Comparison of ENCODE assay signal across 8 cellular contexts in genomic region chr20:49187330-49188100, GRCh38. TPM values are rescaled to one million over a fixed set of nuclear protein-coding genes. Genes with fewer than 3 reads are reported as not detected.
DNase-seq lines count a peak whose midpoint lies in the region; ATAC-seq and TF ChIP-seq lines count a peak whose summit lies in the region.

No MANE protein-coding gene starts in this region.

- H3K4me3 Mint-ChIP-seq in Caco-2 (ENCODE audit: unreplicated experiment), result peak overlapping the region; percentile 81
- peak overlapping the region; percentile 89 for H3K4me3 Mint-ChIP-seq in activated T-helper 1 cell treated with anti-CD3 and anti-CD28 coated beads, Interleukin-12 subunit alpha, Interleukin-12 subunit beta, Interleukin-2, Interleukin-4 antibody, amounts not matched to agents 30 ng/mL and 10 ng/mL and 1 ng/mL, durations not matched to agents 14 hours and 24 hours and 36 hours

- no peak for TF ChIP-seq EP300 in gastroesophageal sphincter (IDR thresholded peaks at IDR 0.05)

- intact Hi-C loops in Caco-2 (cut with micrococcal nuclease; ENCODE audit: unreplicated experiment), result loop anchor here (1.0 to 10.0 kb wide), 3 partner anchors 30 to 913 kb away; no protein-coding TSS in a partner anchor
- intact Hi-C loops in activated T-helper 1 cell treated with anti-CD3 and anti-CD28 coated beads, Interleukin-12 subunit alpha, Interleukin-12 subunit beta, Interleukin-2, Interleukin-4 antibody, amounts not matched to agents 30 ng/mL and 10 ng/mL and 1 ng/mL, durations not matched to agents 14 hours and 24 hours and 36 hours (cut with micrococcal nuclease), result loop anchor here (1.0 to 10.0 kb wide), 9 partner anchors 21 to 925 kb away; partner anchors contain the start of genes ARFGEF2, CSE1L, DDX27 and SLC9A8

- no peaks in the 10 kb centered on the region for H3K27me3 ChIP-seq in Caco-2 (replicated peaks; ENCODE audit: control insufficient read depth, insufficient read depth, low read length)
- no peaks in the 10 kb centered on the region for H3K27me3 ChIP-seq in MM.1S (replicated peaks; ENCODE audit: insufficient read depth, low read length)
- no peaks in the 10 kb centered on the region for H3K27me3 ChIP-seq in gastroesophageal sphincter
- no peaks in the 10 kb centered on the region for H3K27me3 ChIP-seq in rectal smooth muscle tissue (ENCODE audit: control insufficient read depth, insufficient read depth, low read length)

- CTCF ChIA-PET in Caco-2 (lab: Charles Lee), result interaction anchor here (0.6 to 1.6 kb wide), 5 partner anchors 8 to 565 kb away, joined by 3 to 12 read pairs (median 3); no protein-coding TSS in a partner anchor

- TF ChIP-seq CTCF in Caco-2 (IDR thresholded peaks at IDR 0.05; ENCODE audit: insufficient read depth in 1 of 2, low read depth in 1 of 2, low read length in 1 of 2, severe bottlenecking in 1 of 2, unreplicated experiment in 1 of 2) (no peak), MM.1S (IDR thresholded peaks at IDR 0.05; ENCODE audit: low read length) (no peak), gastroesophageal sphincter (IDR thresholded peaks at IDR 0.05) (peak in 1 of 4 experiments; percentile 5)

- WGBS in gastroesophageal sphincter (ENCODE audit: low coverage in 1 of 2), 2 donors, result 0% methylated on average over 7 of the region's 58 CpGs; no CpG with 5 or more reads in 1 of the 2 donors

- H3K4me3 ChIP-seq in Caco-2 (ENCODE audit: low read depth, low read length) (peak overlapping the region; percentile 77), MM.1S (ENCODE audit: low read length) (peak overlapping the region; percentile 90), gastroesophageal sphincter (peak overlapping the region; percentile 75 to 86), rectal smooth muscle tissue (ENCODE audit: low read length) (peak overlapping the region; percentile 78)

- H3K36me3 ChIP-seq in Caco-2 (ENCODE audit: control insufficient read depth, insufficient read depth, low read length), result no peaks in the 10 kb centered on the region
- H3K36me3 ChIP-seq in MM.1S (replicated peaks; ENCODE audit: insufficient read depth, low read length), result no peaks in the 10 kb centered on the region
- H3K36me3 ChIP-seq in gastroesophageal sphincter, result no peaks in the 10 kb centered on the region
- no peaks in the 10 kb centered on the region for H3K36me3 ChIP-seq in rectal smooth muscle tissue (ENCODE audit: control insufficient read depth, insufficient read depth, low read length)

- H3F3A ChIP-seq in MM.1S (ENCODE audit: insufficient read depth, low read length), result peaks cover 24% of the 10 kb centered on the region

- H3K4me1 ChIP-seq in Caco-2 (peaks cover 27% of the 10 kb centered on the region), MM.1S (ENCODE audit: low read length) (peaks cover 10% of the 10 kb centered on the region), gastroesophageal sphincter (peaks cover 0 to 47% (median 8%) of the 10 kb centered on the region in 3 donors), rectal smooth muscle tissue (ENCODE audit: control insufficient read depth, insufficient read depth, low read length) (no peaks in the 10 kb centered on the region)

- no peak for TF ChIP-seq POLR2A in gastroesophageal sphincter (IDR thresholded peaks at IDR 0.05)

- ATAC-seq in GM21528 (IDR thresholded peaks at IDR 0.05; ENCODE audit: low FRiP score, unreplicated experiment) (peak; percentile 4), gastroesophageal sphincter (no peak)

- H3K79me2 ChIP-seq in MM.1S (ENCODE audit: low read length), result peaks cover 53% of the 10 kb centered on the region

- H3K36me3 Mint-ChIP-seq in Caco-2 (ENCODE audit: insufficient read depth, unreplicated experiment), result peaks cover 52% of the 10 kb centered on the region
- peaks cover 22% of the 10 kb centered on the region for H3K36me3 Mint-ChIP-seq in activated T-helper 1 cell treated with anti-CD3 and anti-CD28 coated beads, Interleukin-12 subunit alpha, Interleukin-12 subunit beta, Interleukin-2, Interleukin-4 antibody, amounts not matched to agents 30 ng/mL and 10 ng/mL and 1 ng/mL, durations not matched to agents 14 hours and 24 hours and 36 hours (ENCODE audit: low read depth)

- H3K4me2 ChIP-seq in MM.1S (ENCODE audit: low read depth, low read length), result peak overlapping the region; percentile 87

- DNase-seq in Caco-2 (peak; percentile 42 to 56), MM.1S (peak; percentile 21), HT-29 (ENCODE audit: low spot score) (no peak), NCI-H2029 (lab: John Stamatoyannopoulos, UW) (no peak)
- DNase-seq in activated T-helper 1 cell treated with anti-CD3 and anti-CD28 coated beads, Interleukin-12 subunit alpha, Interleukin-12 subunit beta, Interleukin-2, Interleukin-4 antibody, amounts not matched to agents 30 ng/mL and 10 ng/mL and 1 ng/mL, durations not matched to agents 14 hours and 24 hours and 36 hours (ENCODE audit: low spot score), result peak; percentile 13

- H3K9ac ChIP-seq in MM.1S (ENCODE audit: low read length) (peak overlapping the region; percentile 65), rectal smooth muscle tissue (ENCODE audit: low read length) (peak overlapping the region; percentile 59)

- POLR2A ChIA-PET in Caco-2 (lab: Charles Lee), result interaction anchor here (0.6 to 1.4 kb wide), 6 partner anchors 32 to 1251 kb away, joined by 3 to 17 read pairs (median 4); partner anchors contain the start of gene DDX27

- H2AFZ ChIP-seq in MM.1S (ENCODE audit: low read length), result peak overlapping the region; percentile 15; the same call in 1 of the 2 replicates

- peak overlapping the region; percentile 42; the same call in 1 of the 2 replicates for H3K27ac ChIP-seq in MM.1S (ENCODE audit: low read length)
- peak overlapping the region; percentile 78 to 98 (median 94) for H3K27ac ChIP-seq in gastroesophageal sphincter
- peak overlapping the region; percentile 87 for H3K27ac ChIP-seq in rectal smooth muscle tissue (ENCODE audit: low read depth, low read length)

- H3K9me2 ChIP-seq in MM.1S (replicated peaks; ENCODE audit: insufficient read depth, low read length), result no peaks in the 10 kb centered on the region

- H3K4me1 Mint-ChIP-seq in Caco-2 (ENCODE audit: low read depth, unreplicated experiment), result peaks cover 34% of the 10 kb centered on the region
- H3K4me1 Mint-ChIP-seq in activated T-helper 1 cell treated with anti-CD3 and anti-CD28 coated beads, Interleukin-12 subunit alpha, Interleukin-12 subunit beta, Interleukin-2, Interleukin-4 antibody, amounts not matched to agents 30 ng/mL and 10 ng/mL and 1 ng/mL, durations not matched to agents 14 hours and 24 hours and 36 hours (ENCODE audit: low read depth), result peaks cover 46% of the 10 kb centered on the region

- no peaks in the 10 kb centered on the region for H3K9me3 Mint-ChIP-seq in Caco-2 (ENCODE audit: unreplicated experiment)
- H3K9me3 Mint-ChIP-seq in activated T-helper 1 cell treated with anti-CD3 and anti-CD28 coated beads, Interleukin-12 subunit alpha, Interleukin-12 subunit beta, Interleukin-2, Interleukin-4 antibody, amounts not matched to agents 30 ng/mL and 10 ng/mL and 1 ng/mL, durations not matched to agents 14 hours and 24 hours and 36 hours, result no peaks in the 10 kb centered on the region

- H3K9me3 ChIP-seq in Caco-2, result no peaks in the 10 kb centered on the region
- no peaks in the 10 kb centered on the region for H3K9me3 ChIP-seq in MM.1S (replicated peaks; ENCODE audit: insufficient read depth, low read length)
- H3K9me3 ChIP-seq in gastroesophageal sphincter, result no peaks in the 10 kb centered on the region

- peak overlapping the region; percentile 65 for H3K27ac Mint-ChIP-seq in Caco-2 (ENCODE audit: unreplicated experiment)
- peak overlapping the region; percentile 81 for H3K27ac Mint-ChIP-seq in activated T-helper 1 cell treated with anti-CD3 and anti-CD28 coated beads, Interleukin-12 subunit alpha, Interleukin-12 subunit beta, Interleukin-2, Interleukin-4 antibody, amounts not matched to agents 30 ng/mL and 10 ng/mL and 1 ng/mL, durations not matched to agents 14 hours and 24 hours and 36 hours

- H3K27me3 Mint-ChIP-seq in Caco-2 (ENCODE audit: insufficient read depth, unreplicated experiment), result no peaks in the 10 kb centered on the region
- H3K27me3 Mint-ChIP-seq in activated T-helper 1 cell treated with anti-CD3 and anti-CD28 coated beads, Interleukin-12 subunit alpha, Interleukin-12 subunit beta, Interleukin-2, Interleukin-4 antibody, amounts not matched to agents 30 ng/mL and 10 ng/mL and 1 ng/mL, durations not matched to agents 14 hours and 24 hours and 36 hours (ENCODE audit: insufficient read depth), result peaks cover 4% of the 10 kb centered on the region

- peaks cover 3% of the 10 kb centered on the region; the same call in 1 of the 2 replicates for H4K20me1 ChIP-seq in MM.1S (ENCODE audit: insufficient read depth, low read length)

- BruUV-seq in Caco-2 (replicated peaks; lab: Mats Ljungman, UMichigan), result no TSS peak

RNA-seq across cellular contexts. Expression of gene STAU1, which starts 0.6 kb away (rescaled TPM):
- total RNA-seq in Caco-2 (2022), result 197 and 201 TPM in 2 replicates
- total RNA-seq in activated T-helper 1 cell treated with anti-CD3 and anti-CD28 coated beads, Interleukin-12 subunit alpha, Interleukin-12 subunit beta, Interleukin-2, Interleukin-4 antibody, amounts not matched to agents 30 ng/mL and 10 ng/mL and 1 ng/mL, durations not matched to agents 14 hours and 24 hours and 36 hours, result 70.7 and 71.1 TPM in 2 replicates
- total RNA-seq in gastroesophageal sphincter, result 100 to 1,000 TPM in 3 of 4 donors, 10 to 100 TPM in 1; 86.3 to 134 (median 104) TPM
- total RNA-seq in HT-29 (2014; rRNA removed; shearing (Covaris generic)), result 59.1 and 59.3 TPM in 2 replicates

RNA-seq across cellular contexts. Expression of gene DDX27, which starts 31.7 kb away (rescaled TPM):
- total RNA-seq in Caco-2 (2022), result 146 and 148 TPM in 2 replicates
- 53.1 and 57.4 TPM in 2 replicates for total RNA-seq in activated T-helper 1 cell treated with anti-CD3 and anti-CD28 coated beads, Interleukin-12 subunit alpha, Interleukin-12 subunit beta, Interleukin-2, Interleukin-4 antibody, amounts not matched to agents 30 ng/mL and 10 ng/mL and 1 ng/mL, durations not matched to agents 14 hours and 24 hours and 36 hours
- 10 to 100 TPM; 22.3 to 32.5 (median 29.8) TPM for total RNA-seq in gastroesophageal sphincter
- total RNA-seq in HT-29 (2014; rRNA removed; shearing (Covaris generic)), result 75.5 and 85.9 TPM in 2 replicates

Comparison
In these comparisons a context has a peak if more than half of its experiments do, and no peak if none do; other contexts are left out.
1. DNase-seq: peak in Caco-2 (2 of 2), MM.1S (single experiment) and activated T-helper 1 cell treated with anti-CD3 and anti-CD28 coated beads, Interleukin-12 subunit alpha, Interleukin-12 subunit beta, Interleukin-2, Interleukin-4 antibody, amounts not matched to agents 30 ng/mL and 10 ng/mL and 1 ng/mL, durations not matched to agents 14 hours and 24 hours and 36 hours (single experiment); none in HT-29 (single experiment) and NCI-H2029 (single experiment).
2. H3K27ac ChIP-seq: peak in every context shown above with its lines; median percentile 94 in gastroesophageal sphincter; 87 in rectal smooth muscle tissue; 42 in MM.1S.
3. Peak in every context shown above with its lines, with median percentiles within 50 percentile points of each other: H3K4me3 ChIP-seq.